ENCODE assay signal across 2 cellular contexts in the genomic region with DNA sequence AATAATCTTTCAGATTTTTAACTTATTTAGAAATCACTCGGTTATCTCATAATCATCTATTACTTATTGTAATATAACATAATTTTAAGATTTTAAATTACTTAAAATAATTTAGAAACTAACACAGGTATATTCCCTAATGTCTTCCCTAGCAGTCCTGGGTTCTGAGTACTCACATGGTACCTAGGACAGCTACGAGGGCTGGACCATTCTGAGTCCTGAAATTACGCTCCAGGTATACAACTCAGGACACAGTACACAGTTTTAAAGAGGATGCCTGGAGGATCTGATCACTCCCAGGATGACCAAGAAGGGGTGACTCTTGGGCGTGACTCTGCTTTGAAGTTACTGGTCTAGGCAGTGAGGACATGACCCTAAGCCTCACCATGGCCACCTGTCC.
TF ChIP-seq lines count a peak whose summit lies in the region.

No MANE protein-coding gene starts in this region.

TF ChIP-seq in SK-N-SH, 30 proteins besides CTCF, POLR2A, EP300 and RAD21 (continued from another document):
- TF ChIP-seq, protein P1, sequence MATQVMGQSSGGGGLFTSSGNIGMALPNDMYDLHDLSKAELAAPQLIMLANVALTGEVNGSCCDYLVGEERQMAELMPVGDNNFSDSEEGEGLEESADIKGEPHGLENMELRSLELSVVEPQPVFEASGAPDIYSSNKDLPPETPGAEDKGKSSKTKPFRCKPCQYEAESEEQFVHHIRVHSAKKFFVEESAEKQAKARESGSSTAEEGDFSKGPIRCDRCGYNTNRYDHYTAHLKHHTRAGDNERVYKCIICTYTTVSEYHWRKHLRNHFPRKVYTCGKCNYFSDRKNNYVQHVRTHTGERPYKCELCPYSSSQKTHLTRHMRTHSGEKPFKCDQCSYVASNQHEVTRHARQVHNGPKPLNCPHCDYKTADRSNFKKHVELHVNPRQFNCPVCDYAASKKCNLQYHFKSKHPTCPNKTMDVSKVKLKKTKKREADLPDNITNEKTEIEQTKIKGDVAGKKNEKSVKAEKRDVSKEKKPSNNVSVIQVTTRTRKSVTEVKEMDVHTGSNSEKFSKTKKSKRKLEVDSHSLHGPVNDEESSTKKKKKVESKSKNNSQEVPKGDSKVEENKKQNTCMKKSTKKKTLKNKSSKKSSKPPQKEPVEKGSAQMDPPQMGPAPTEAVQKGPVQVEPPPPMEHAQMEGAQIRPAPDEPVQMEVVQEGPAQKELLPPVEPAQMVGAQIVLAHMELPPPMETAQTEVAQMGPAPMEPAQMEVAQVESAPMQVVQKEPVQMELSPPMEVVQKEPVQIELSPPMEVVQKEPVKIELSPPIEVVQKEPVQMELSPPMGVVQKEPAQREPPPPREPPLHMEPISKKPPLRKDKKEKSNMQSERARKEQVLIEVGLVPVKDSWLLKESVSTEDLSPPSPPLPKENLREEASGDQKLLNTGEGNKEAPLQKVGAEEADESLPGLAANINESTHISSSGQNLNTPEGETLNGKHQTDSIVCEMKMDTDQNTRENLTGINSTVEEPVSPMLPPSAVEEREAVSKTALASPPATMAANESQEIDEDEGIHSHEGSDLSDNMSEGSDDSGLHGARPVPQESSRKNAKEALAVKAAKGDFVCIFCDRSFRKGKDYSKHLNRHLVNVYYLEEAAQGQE (IDR thresholded peaks at IDR 0.05; ENCODE audit: low read depth, low read length), result peak; percentile 83
- TF ChIP-seq, protein P2, sequence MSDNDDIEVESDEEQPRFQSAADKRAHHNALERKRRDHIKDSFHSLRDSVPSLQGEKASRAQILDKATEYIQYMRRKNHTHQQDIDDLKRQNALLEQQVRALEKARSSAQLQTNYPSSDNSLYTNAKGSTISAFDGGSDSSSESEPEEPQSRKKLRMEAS (IDR thresholded peaks at IDR 0.05; ENCODE audit: low read depth), result no peak
- TF ChIP-seq, protein P3, sequence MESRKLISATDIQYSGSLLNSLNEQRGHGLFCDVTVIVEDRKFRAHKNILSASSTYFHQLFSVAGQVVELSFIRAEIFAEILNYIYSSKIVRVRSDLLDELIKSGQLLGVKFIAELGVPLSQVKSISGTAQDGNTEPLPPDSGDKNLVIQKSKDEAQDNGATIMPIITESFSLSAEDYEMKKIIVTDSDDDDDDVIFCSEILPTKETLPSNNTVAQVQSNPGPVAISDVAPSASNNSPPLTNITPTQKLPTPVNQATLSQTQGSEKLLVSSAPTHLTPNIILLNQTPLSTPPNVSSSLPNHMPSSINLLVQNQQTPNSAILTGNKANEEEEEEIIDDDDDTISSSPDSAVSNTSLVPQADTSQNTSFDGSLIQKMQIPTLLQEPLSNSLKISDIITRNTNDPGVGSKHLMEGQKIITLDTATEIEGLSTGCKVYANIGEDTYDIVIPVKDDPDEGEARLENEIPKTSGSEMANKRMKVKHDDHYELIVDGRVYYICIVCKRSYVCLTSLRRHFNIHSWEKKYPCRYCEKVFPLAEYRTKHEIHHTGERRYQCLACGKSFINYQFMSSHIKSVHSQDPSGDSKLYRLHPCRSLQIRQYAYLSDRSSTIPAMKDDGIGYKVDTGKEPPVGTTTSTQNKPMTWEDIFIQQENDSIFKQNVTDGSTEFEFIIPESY (IDR thresholded peaks at IDR 0.05; ENCODE audit: borderline replicate concordance, low read depth), result no peak
- TF ChIP-seq RFX5 (IDR thresholded peaks at IDR 0.05; ENCODE audit: low read length), result no peak

TF ChIP-seq in SK-N-SH treated with all-trans-retinoic acid at 6 μM for 48 hours, 23 proteins besides CTCF, POLR2A, EP300 and RAD21 (continued from another document):
- TF ChIP-seq, protein P4, sequence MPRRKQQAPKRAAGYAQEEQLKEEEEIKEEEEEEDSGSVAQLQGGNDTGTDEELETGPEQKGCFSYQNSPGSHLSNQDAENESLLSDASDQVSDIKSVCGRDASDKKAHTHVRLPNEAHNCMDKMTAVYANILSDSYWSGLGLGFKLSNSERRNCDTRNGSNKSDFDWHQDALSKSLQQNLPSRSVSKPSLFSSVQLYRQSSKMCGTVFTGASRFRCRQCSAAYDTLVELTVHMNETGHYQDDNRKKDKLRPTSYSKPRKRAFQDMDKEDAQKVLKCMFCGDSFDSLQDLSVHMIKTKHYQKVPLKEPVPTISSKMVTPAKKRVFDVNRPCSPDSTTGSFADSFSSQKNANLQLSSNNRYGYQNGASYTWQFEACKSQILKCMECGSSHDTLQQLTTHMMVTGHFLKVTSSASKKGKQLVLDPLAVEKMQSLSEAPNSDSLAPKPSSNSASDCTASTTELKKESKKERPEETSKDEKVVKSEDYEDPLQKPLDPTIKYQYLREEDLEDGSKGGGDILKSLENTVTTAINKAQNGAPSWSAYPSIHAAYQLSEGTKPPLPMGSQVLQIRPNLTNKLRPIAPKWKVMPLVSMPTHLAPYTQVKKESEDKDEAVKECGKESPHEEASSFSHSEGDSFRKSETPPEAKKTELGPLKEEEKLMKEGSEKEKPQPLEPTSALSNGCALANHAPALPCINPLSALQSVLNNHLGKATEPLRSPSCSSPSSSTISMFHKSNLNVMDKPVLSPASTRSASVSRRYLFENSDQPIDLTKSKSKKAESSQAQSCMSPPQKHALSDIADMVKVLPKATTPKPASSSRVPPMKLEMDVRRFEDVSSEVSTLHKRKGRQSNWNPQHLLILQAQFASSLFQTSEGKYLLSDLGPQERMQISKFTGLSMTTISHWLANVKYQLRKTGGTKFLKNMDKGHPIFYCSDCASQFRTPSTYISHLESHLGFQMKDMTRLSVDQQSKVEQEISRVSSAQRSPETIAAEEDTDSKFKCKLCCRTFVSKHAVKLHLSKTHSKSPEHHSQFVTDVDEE (CRISPR knock-in tag; IDR thresholded peaks at IDR 0.05), result no peak
- TF ChIP-seq, protein P5, sequence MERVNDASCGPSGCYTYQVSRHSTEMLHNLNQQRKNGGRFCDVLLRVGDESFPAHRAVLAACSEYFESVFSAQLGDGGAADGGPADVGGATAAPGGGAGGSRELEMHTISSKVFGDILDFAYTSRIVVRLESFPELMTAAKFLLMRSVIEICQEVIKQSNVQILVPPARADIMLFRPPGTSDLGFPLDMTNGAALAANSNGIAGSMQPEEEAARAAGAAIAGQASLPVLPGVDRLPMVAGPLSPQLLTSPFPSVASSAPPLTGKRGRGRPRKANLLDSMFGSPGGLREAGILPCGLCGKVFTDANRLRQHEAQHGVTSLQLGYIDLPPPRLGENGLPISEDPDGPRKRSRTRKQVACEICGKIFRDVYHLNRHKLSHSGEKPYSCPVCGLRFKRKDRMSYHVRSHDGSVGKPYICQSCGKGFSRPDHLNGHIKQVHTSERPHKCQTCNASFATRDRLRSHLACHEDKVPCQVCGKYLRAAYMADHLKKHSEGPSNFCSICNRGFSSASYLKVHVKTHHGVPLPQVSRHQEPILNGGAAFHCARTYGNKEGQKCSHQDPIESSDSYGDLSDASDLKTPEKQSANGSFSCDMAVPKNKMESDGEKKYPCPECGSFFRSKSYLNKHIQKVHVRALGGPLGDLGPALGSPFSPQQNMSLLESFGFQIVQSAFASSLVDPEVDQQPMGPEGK (CRISPR knock-in tag; IDR thresholded peaks at IDR 0.05; ENCODE audit: borderline replicate concordance), result no peak
- TF ChIP-seq CSDC2 (CRISPR knock-in tag; IDR thresholded peaks at IDR 0.05) (no peak), ESRRG (CRISPR knock-in tag; IDR thresholded peaks at IDR 0.05) (no peak), GLIS3 (CRISPR knock-in tag; IDR thresholded peaks at IDR 0.05) (no peak)
